In genomic region chr11:119236490-119236889, GRCh38 we compare ENCODE assay signal across 19 cellular contexts. TPM values are rescaled to one million over a fixed set of nuclear protein-coding genes. Genes with fewer than 3 reads are reported as not detected.
A peak's percentile ranks its signal among the peaks of the same experiment; 100 is the strongest.
DNase-seq lines count a peak whose midpoint lies in the region; ATAC-seq, FAIRE-seq and TF ChIP-seq lines count a peak whose summit lies in the region.
"Had no signal": no experiment of that assay in that cellular context is flagged by ENCODE, and none has a peak within 500 bp of the region (broad histone marks: within the 10 kb centered on the region; RNA-seq: fewer than 3 reads in every experiment).

No MANE protein-coding gene starts in this region.

- peaks cover 64% of the 10 kb centered on the region for H3K4me1 Mint-ChIP-seq in CD4-positive, alpha-beta T cell (ENCODE audit: low read depth)
- H3K4me1 Mint-ChIP-seq in activated CD4-positive, alpha-beta memory T cell treated with anti-CD3 and anti-CD28 coated beads, Interleukin-2, amount 10 ng/mL, durations not matched to agents 7 days and 5 days: peaks cover 40% of the 10 kb centered on the region
- H3K4me1 Mint-ChIP-seq: nephron progenitor cell had no signal

- H3K27me3 Mint-ChIP-seq in CD4-positive, alpha-beta T cell: no peaks in the 10 kb centered on the region
- no peaks in the 10 kb centered on the region for H3K27me3 Mint-ChIP-seq in activated CD4-positive, alpha-beta memory T cell treated with anti-CD3 and anti-CD28 coated beads, Interleukin-2, amount 10 ng/mL, durations not matched to agents 7 days and 5 days

- peak overlapping the region; percentile 10 for H3K27ac Mint-ChIP-seq in CD4-positive, alpha-beta T cell
- peak overlapping the region; percentile 32 for H3K27ac Mint-ChIP-seq in activated CD4-positive, alpha-beta memory T cell treated with anti-CD3 and anti-CD28 coated beads, Interleukin-2, amount 10 ng/mL, durations not matched to agents 7 days and 5 days
- H3K27ac Mint-ChIP-seq: nephron progenitor cell had no signal

- POLR2A ChIA-PET in CD4-positive, alpha-beta T cell (lab: Charles Lee): interaction anchor here (0.6 to 1.0 kb wide), 2 partner anchors 13 to 15 kb away, joined by 3 read pairs; no protein-coding TSS in a partner anchor
- POLR2A ChIA-PET in activated CD4-positive, alpha-beta memory T cell treated with anti-CD3 and anti-CD28 coated beads, Interleukin-2, amount 10 ng/mL, durations not matched to agents 7 days and 5 days (lab: Charles Lee): interaction anchor here (1.0 kb wide), 1 partner anchor 30 kb away, joined by 4 read pairs; no protein-coding TSS in a partner anchor

- no peaks in the 10 kb centered on the region for H3K27me3 ChIP-seq in CD4-positive, alpha-beta T cell (ENCODE audit: control insufficient read depth, insufficient read depth, low read length)
- H3K27me3 ChIP-seq: BE2C had no signal

- H3K36me3 Mint-ChIP-seq in CD4-positive, alpha-beta T cell (ENCODE audit: low read depth): peaks cover 69% of the 10 kb centered on the region
- H3K36me3 Mint-ChIP-seq in activated CD4-positive, alpha-beta memory T cell treated with anti-CD3 and anti-CD28 coated beads, Interleukin-2, amount 10 ng/mL, durations not matched to agents 7 days and 5 days (ENCODE audit: low read depth): peaks cover 66% of the 10 kb centered on the region

- no peak for DNase-seq in CD4-positive, alpha-beta T cell
- DNase-seq in HCEC 1CT (peak; percentile 52), fibroblast of pulmonary artery (ENCODE audit: low read depth) (peak; percentile 35), GM12891 (ENCODE audit: insufficient read length, low spot score) (no peak), NCI-H524 (lab: John Stamatoyannopoulos, UW) (no peak), cortex of kidney (lab: John Stamatoyannopoulos, UW) (no peak)
- no peak for DNase-seq in activated CD4-positive, alpha-beta memory T cell treated with anti-CD3 and anti-CD28 coated beads, Interleukin-2, amount 10 ng/mL, durations not matched to agents 7 days and 5 days
- DNase-seq: activated CD4-positive, alpha-beta T cell treated with anti-CD3 and anti-CD28 coated beads for 48 hours; activated naive CD4-positive, alpha-beta T cell; BE2C; DMS153; erythroblast; NCI-H1417 treated with DMSO at 0.1 percent for 48 hours; NCI-H510A treated with DMSO at 0.1 percent for 48 hours; nephron progenitor cell; RPMI8226; stimulated activated CD4-positive, alpha-beta T cell treated with anti-CD3 and anti-CD28 coated beads, Interleukin-4, amount 100 ng/mL, for 1 hour had no signal

- H3K27ac ChIP-seq in CD4-positive, alpha-beta T cell (ENCODE audit: low read depth, low read length): no peak overlapping the region

- intact Hi-C loops in CD4-positive, alpha-beta T cell (cut with DNase I, micrococcal nuclease): no loop called here

- TF ChIP-seq POLR2A in GM12891 (IDR thresholded peaks at IDR 0.05; ENCODE audit: low read depth, low read length): no peak

- no peak overlapping the region for H3K4me3 Mint-ChIP-seq in CD4-positive, alpha-beta T cell
- H3K4me3 Mint-ChIP-seq in activated CD4-positive, alpha-beta memory T cell treated with anti-CD3 and anti-CD28 coated beads, Interleukin-2, amount 10 ng/mL, durations not matched to agents 7 days and 5 days: no peak overlapping the region
- H3K4me3 Mint-ChIP-seq: nephron progenitor cell had no signal

- FAIRE-seq in GM12891 (lab: Jason Lieb, UNC): no peak
- FAIRE-seq: urothelium cell line had no signal

- CTCF ChIA-PET in CD4-positive, alpha-beta T cell (lab: Charles Lee): no interaction called here
- CTCF ChIA-PET in activated CD4-positive, alpha-beta memory T cell treated with anti-CD3 and anti-CD28 coated beads, Interleukin-2, amount 10 ng/mL, durations not matched to agents 7 days and 5 days (lab: Charles Lee): interaction anchor here (1.1 kb wide), 1 partner anchor 40 kb away, joined by 3 read pairs; no protein-coding TSS in a partner anchor

- ATAC-seq in CD4-positive, alpha-beta T cell (ENCODE audit: poor library complexity): no peak
- no peak for ATAC-seq in GM21619 (IDR thresholded peaks at IDR 0.05; ENCODE audit: unreplicated experiment)

- no peaks in the 10 kb centered on the region for H3K9me3 ChIP-seq in CD4-positive, alpha-beta T cell (ENCODE audit: control insufficient read depth, low read length)
- H3K9me3 ChIP-seq: BE2C had no signal

- H3K9me3 Mint-ChIP-seq in CD4-positive, alpha-beta T cell: no peaks in the 10 kb centered on the region
- no peaks in the 10 kb centered on the region for H3K9me3 Mint-ChIP-seq in activated CD4-positive, alpha-beta memory T cell treated with anti-CD3 and anti-CD28 coated beads, Interleukin-2, amount 10 ng/mL, durations not matched to agents 7 days and 5 days
- H3K9me3 Mint-ChIP-seq: nephron progenitor cell had no signal

- no peak overlapping the region for H3K4me3 ChIP-seq in fibroblast of pulmonary artery (replicated peaks; ENCODE audit: low read depth, low read length)

- TF ChIP-seq CTCF in CD4-positive, alpha-beta T cell (IDR thresholded peaks at IDR 0.05): no peak
- no peak for TF ChIP-seq CTCF in fibroblast of pulmonary artery (IDR thresholded peaks at IDR 0.05; ENCODE audit: low read length, missing control alignments)

TF ChIP-seq in GM12891, 5 proteins besides CTCF, POLR2A, EP300 and RAD21:
- no peak for TF ChIP-seq POU2F2 (IDR thresholded peaks at IDR 0.05; ENCODE audit: low read depth, low read length)
- TF ChIP-seq PAX5 (IDR thresholded peaks at IDR 0.05; ENCODE audit: insufficient read depth, low read length, severe bottlenecking): no peak
- no peak for TF ChIP-seq TAF1 (IDR thresholded peaks at IDR 0.05; ENCODE audit: low read depth, low read length)
- no peak for TF ChIP-seq POLR2AphosphoS5 (IDR thresholded peaks at IDR 0.05; ENCODE audit: low read depth, low read length)
- no peak for TF ChIP-seq SPI1 (IDR thresholded peaks at IDR 0.05; ENCODE audit: low read depth, low read length)
TF ChIP-seq in GM12891: peak in this region for 0.

RNA-seq across cellular contexts. Expression of gene CBL, which starts 30.4 kb away (rescaled TPM):
- total RNA-seq in CD4-positive, alpha-beta T cell: 10 to 100 TPM; 19.5 to 20.8 TPM
- total RNA-seq in activated CD4-positive, alpha-beta memory T cell treated with anti-CD3 and anti-CD28 coated beads, Interleukin-2, amount 10 ng/mL, durations not matched to agents 7 days and 5 days: 10 to 100 TPM; 45.0 to 47.0 TPM
- 4.4 TPM for polyA plus RNA-seq in GM12891 (2012; ENCODE audit: low read depth, missing spikeins)

RNA-seq across cellular contexts. Expression of gene NHERF4, which starts 51.2 kb away (rescaled TPM):
- total RNA-seq in CD4-positive, alpha-beta T cell: under 1 TPM; 0.59 to 0.63 TPM
- under 1 TPM; 0.33 to 0.35 TPM for total RNA-seq in activated CD4-positive, alpha-beta memory T cell treated with anti-CD3 and anti-CD28 coated beads, Interleukin-2, amount 10 ng/mL, durations not matched to agents 7 days and 5 days
- not detected for polyA plus RNA-seq in GM12891 (2012; ENCODE audit: low read depth, missing spikeins)

Comparison
In these comparisons a context has a peak if more than half of its experiments do, and no peak if none do; other contexts are left out.
1. DNase-seq: peak in HCEC 1CT (single experiment) and fibroblast of pulmonary artery (single experiment); none in CD4-positive, alpha-beta T cell (0 of 10), activated CD4-positive, alpha-beta memory T cell treated with anti-CD3 and anti-CD28 coated beads, Interleukin-2, amount 10 ng/mL, durations not matched to agents 7 days and 5 days (single experiment), GM12891 (single experiment), NCI-H524 (0 of 2) and cortex of kidney (single experiment).